Comparison of ENCODE assay signal across 27 cellular contexts in genomic region chr20:13321416-13321815, GRCh38.
"Had no signal": no experiment of that assay in that cellular context is flagged by ENCODE, and none has a peak within 500 bp of the region (broad histone marks: within the 10 kb centered on the region; RNA-seq: fewer than 3 reads in every experiment).

No MANE protein-coding gene starts in this region.

- H3K27ac ChIP-seq: left ventricle myocardium inferior, neural progenitor cell, neutrophil, parathyroid adenoma, psoas muscle, right atrium auricular region, right lobe of liver, stomach had no signal

- H3K27me3 ChIP-seq: heart left ventricle, neural progenitor cell, right atrium auricular region, right lobe of liver, stomach, uterus had no signal

- H3K4me3 ChIP-seq: heart left ventricle, left ventricle myocardium inferior, lung, neural progenitor cell, psoas muscle, right atrium auricular region, right lobe of liver, skin epidermis, stomach, uterus had no signal

- ATAC-seq: heart left ventricle; left colon; natural killer cell; psoas muscle; right lobe of liver; stimulated activated naive B cell treated with anti-CD40 and anti-IgM and Interleukin-4, amounts not matched to agents 10 μg/mL and 1 μg/mL and 100 μg/mL, for 72 hours; stimulated activated naive CD8-positive, alpha-beta T cell treated with anti-CD3 and anti-CD28 coated beads, Interleukin-15, Interleukin-2, amounts not matched to agents 100 U/mL and 50 U/mL, for 24 hours had no signal

- H3K4me1 ChIP-seq: left ventricle myocardium inferior, psoas muscle, right atrium auricular region, right lobe of liver had no signal

- DNase-seq: glutamatergic neuron; heart left ventricle; hypothalamus; immature natural killer cell; kidney; left colon; left ventricle myocardium inferior; naive B cell; natural killer cell; nephron progenitor cell; occipital lobe; psoas muscle; right lobe of liver; stimulated activated CD4-positive, alpha-beta T cell treated with anti-CD3 and anti-CD28 coated beads, Interleukin-12 subunit alpha, Interleukin-12 subunit beta, amount 100 ng/mL, for 4 hours; stimulated activated CD4-positive, alpha-beta T cell treated with anti-CD3 and anti-CD28 coated beads, Interleukin-15, amount 100 ng/mL, for 24 hours; stimulated activated CD4-positive, alpha-beta T cell treated with anti-CD3 and anti-CD28 coated beads, Interleukin-2, amount 100 ng/mL, for 24 hours; stimulated activated CD4-positive, alpha-beta T cell treated with anti-CD3 and anti-CD28 coated beads, Interleukin-4, amount 100 ng/mL, for 1 hour; stimulated activated naive B cell treated with anti-CD40 and anti-IgM and Interleukin-4, amounts not matched to agents 10 μg/mL and 1 μg/mL and 100 μg/mL, for 72 hours; stimulated activated naive CD8-positive, alpha-beta T cell treated with anti-CD3 and anti-CD28 coated beads, Interleukin-15, Interleukin-2, amounts not matched to agents 100 U/mL and 50 U/mL, for 24 hours; stomach had no signal

- H3K36me3 ChIP-seq: heart left ventricle, left ventricle myocardium inferior, neural progenitor cell, neutrophil, right atrium auricular region, right lobe of liver, stomach, uterus had no signal

- H2AFZ ChIP-seq: neural progenitor cell, parathyroid adenoma had no signal

- H3K9ac ChIP-seq: neural progenitor cell, parathyroid adenoma had no signal

- H3K9me3 ChIP-seq: neutrophil, psoas muscle, right atrium auricular region, uterus had no signal

- H3K79me2 ChIP-seq: parathyroid adenoma had no signal
